ENCODE assay signal across 23 cellular contexts in the genomic region with DNA sequence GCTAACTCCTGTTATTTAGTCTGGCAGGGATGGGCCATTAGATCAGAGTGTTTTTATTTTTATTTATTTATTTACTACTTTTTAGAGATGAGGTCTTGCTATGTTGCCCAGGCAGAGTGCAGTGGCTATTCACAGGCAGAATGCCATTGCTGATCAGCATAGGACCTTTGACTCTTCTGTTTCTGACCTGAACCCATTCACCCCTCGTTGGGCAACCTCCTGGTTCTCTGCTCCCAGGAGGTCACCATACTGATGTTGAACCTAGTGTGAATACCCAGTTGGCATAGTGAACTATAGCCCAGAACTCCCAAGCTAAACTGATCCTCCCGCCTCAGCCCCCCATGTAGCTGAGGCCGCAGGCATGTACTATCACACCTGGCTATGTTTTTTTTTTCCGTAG. TPM values are rescaled to one million over a fixed set of nuclear protein-coding genes. Genes with fewer than 3 reads are reported as not detected.
DNase-seq lines count a peak whose midpoint lies in the region; ATAC-seq and TF ChIP-seq lines count a peak whose summit lies in the region.
"Had no signal": no experiment of that assay in that cellular context is flagged by ENCODE, and none has a peak within 500 bp of the region (broad histone marks: within the 10 kb centered on the region; RNA-seq: fewer than 3 reads in every experiment).

No MANE protein-coding gene starts in this region.

- intact Hi-C loops in right lobe of liver (cut with DNase I): no loop called here

- no peaks in the 10 kb centered on the region for H3K27me3 ChIP-seq in right lobe of liver
- H3K27me3 ChIP-seq: BE2C, BLaER1 had no signal

- no peaks in the 10 kb centered on the region for H3K36me3 ChIP-seq in right lobe of liver
- H3K36me3 ChIP-seq: BE2C, BLaER1 had no signal

- H3K4me3 Mint-ChIP-seq in progenitor cell of endocrine pancreas (ENCODE audit: low read depth): no peak overlapping the region
- H3K4me3 Mint-ChIP-seq: CD14-positive monocyte; CD4-positive, alpha-beta memory T cell; CD8-positive, alpha-beta memory T cell had no signal

- peaks cover 0 to 8% (median 2%) of the 10 kb centered on the region in 4 donors for H3K4me1 ChIP-seq in right lobe of liver
- H3K4me1 ChIP-seq: BE2C, BLaER1 had no signal

- H3K9me3 ChIP-seq in right lobe of liver: no peaks in the 10 kb centered on the region
- H3K9me3 ChIP-seq: BE2C, BLaER1 had no signal

- no peak for TF ChIP-seq CTCF in right lobe of liver (IDR thresholded peaks at IDR 0.05)
- no peak for TF ChIP-seq CTCF in progenitor cell of endocrine pancreas (IDR thresholded peaks at IDR 0.05; ENCODE audit: unreplicated experiment)

- peak overlapping the region; percentile 64 for H3K27ac Mint-ChIP-seq in progenitor cell of endocrine pancreas
- H3K27ac Mint-ChIP-seq: CD14-positive monocyte; CD4-positive, alpha-beta memory T cell; CD4-positive, CD25-positive, alpha-beta regulatory T cell; CD8-positive, alpha-beta memory T cell had no signal

- H3K9me3 Mint-ChIP-seq in progenitor cell of endocrine pancreas (ENCODE audit: low read depth): no peaks in the 10 kb centered on the region
- H3K9me3 Mint-ChIP-seq: CD4-positive, alpha-beta memory T cell; CD4-positive, CD25-positive, alpha-beta regulatory T cell; CD8-positive, alpha-beta memory T cell had no signal

- TF ChIP-seq POLR2A in right lobe of liver (IDR thresholded peaks at IDR 0.05): no peak

- 50% methylated on average over 3 of the region's 4 CpGs for WGBS in right lobe of liver (ENCODE audit: insufficient coverage, low coverage, low lambda C conversion rate, missing lambda C conversion rate)

- peak; percentile 94 for ATAC-seq in left lobe of liver
- ATAC-seq in right lobe of liver: peak; percentile 90 to 98 (median 96)
- ATAC-seq in GM18498 (IDR thresholded peaks at IDR 0.05; ENCODE audit: unreplicated experiment): no peak
- ATAC-seq: GM12878 had no signal

- peak; percentile 85 for DNase-seq in left lobe of liver (ENCODE audit: low spot score)
- peak in 2 of 3 donors; percentile 72 to 86 for DNase-seq in right lobe of liver
- no peak for DNase-seq in progenitor cell of endocrine pancreas (ENCODE audit: low spot score, unreplicated experiment)
- no peak for DNase-seq in HPDE6-E6E7 (ENCODE audit: extremely low spot score)
- DNase-seq: 8988T; ACHN; BE2C; C1 segment of cervical spinal cord; CD4-positive, alpha-beta memory T cell; CD4-positive, CD25-positive, alpha-beta regulatory T cell; CD8-positive, alpha-beta memory T cell; COR-L47; DMS 273 treated with DMSO at 0.1 percent for 48 hours; DMS153; DMS53; DMS79; DND-41; EL; GDM1 had no signal

- H3K36me3 Mint-ChIP-seq in progenitor cell of endocrine pancreas (ENCODE audit: insufficient read depth): no peaks in the 10 kb centered on the region
- H3K36me3 Mint-ChIP-seq: CD14-positive monocyte; CD4-positive, CD25-positive, alpha-beta regulatory T cell; CD8-positive, alpha-beta memory T cell had no signal

- H3K27ac ChIP-seq in right lobe of liver: peak overlapping the region in 2 of 3 donors; percentile 36 to 65
- H3K27ac ChIP-seq: BLaER1 had no signal

- peaks cover 2% of the 10 kb centered on the region for H3K4me1 Mint-ChIP-seq in progenitor cell of endocrine pancreas (ENCODE audit: low read depth)
- H3K4me1 Mint-ChIP-seq: CD14-positive monocyte had no signal

- no peak overlapping the region for H3K4me3 ChIP-seq in right lobe of liver
- H3K4me3 ChIP-seq: BLaER1, GM12878 had no signal

- no peaks in the 10 kb centered on the region for H3K27me3 Mint-ChIP-seq in progenitor cell of endocrine pancreas

RNA-seq across cellular contexts. Expression of gene CECR2, which starts 16.5 kb away (rescaled TPM):
- 12.0 TPM for total RNA-seq in left lobe of liver
- total RNA-seq in right lobe of liver: 10 to 100 TPM in 3 of 6 experiments, 1 to 10 TPM in 3; 4.9 to 12.3 (median 10.0) TPM
- 37.6 and 40.5 TPM in 2 replicates for total RNA-seq in progenitor cell of endocrine pancreas
- total RNA-seq: CD4-positive, alpha-beta memory T cell; CD4-positive, CD25-positive, alpha-beta regulatory T cell; CD8-positive, alpha-beta memory T cell had no signal

Comparison
In these comparisons a context has a peak if more than half of its experiments do, and no peak if none do; other contexts are left out.
1. DNase-seq: peak in left lobe of liver (single experiment) and right lobe of liver (2 of 3); none in progenitor cell of endocrine pancreas (single experiment) and HPDE6-E6E7 (single experiment).